1 cellular context compared by ENCODE assay signal in genomic region chr17:19264277-19264676, GRCh38.
TF ChIP-seq lines count a peak whose summit lies in the region.

No MANE protein-coding gene starts in this region.

TF ChIP-seq in H1, 55 proteins besides CTCF, POLR2A, EP300 and RAD21 (continued from another document):
- TF ChIP-seq KDM1A (IDR thresholded peaks at IDR 0.05; ENCODE audit: borderline replicate concordance, low read length) (no peak), JUND (IDR thresholded peaks at IDR 0.05; ENCODE audit: low read length) (no peak)
